14 cellular contexts compared by ENCODE assay signal in genomic region chr12:6368906-6369525, GRCh38. TPM values are rescaled to one million over a fixed set of nuclear protein-coding genes. Genes with fewer than 3 reads are reported as not detected.
DNase-seq lines count a peak whose midpoint lies in the region; ATAC-seq and TF ChIP-seq lines count a peak whose summit lies in the region.
"Had no signal": no experiment of that assay in that cellular context is flagged by ENCODE, and none has a peak within 500 bp of the region (broad histone marks: within the 10 kb centered on the region; RNA-seq: fewer than 3 reads in every experiment).

No MANE protein-coding gene starts in this region.

- H3K4me3 ChIP-seq in lower lobe of right lung (no peak overlapping the region), transverse colon (no peak overlapping the region), left lung (no peak overlapping the region)

- no peak overlapping the region for H3K4me3 Mint-ChIP-seq in activated naive CD4-positive, alpha-beta T cell treated with anti-CD3 and anti-CD28 coated beads, Interleukin-2, amount 50 U/mL, for 24 hours
- no peak overlapping the region for H3K4me3 Mint-ChIP-seq in activated CD8-positive, alpha-beta T cell treated with anti-CD3 and anti-CD28 coated beads, Interleukin-2, amount 10 ng/mL, durations not matched to agents 7 days and 5 days
- H3K4me3 Mint-ChIP-seq: activated CD4-positive, alpha-beta memory T cell treated with anti-CD3 and anti-CD28 coated beads for 36 hours; memory B cell had no signal

- H3K36me3 ChIP-seq in lower lobe of right lung (no peaks in the 10 kb centered on the region), transverse colon (no peaks in the 10 kb centered on the region), left lung (no peaks in the 10 kb centered on the region)

- no peaks in the 10 kb centered on the region for H3K9me3 Mint-ChIP-seq in activated naive CD4-positive, alpha-beta T cell treated with anti-CD3 and anti-CD28 coated beads, Interleukin-2, amount 50 U/mL, for 24 hours
- no peaks in the 10 kb centered on the region for H3K9me3 Mint-ChIP-seq in activated CD8-positive, alpha-beta T cell treated with anti-CD3 and anti-CD28 coated beads, Interleukin-2, amount 10 ng/mL, durations not matched to agents 7 days and 5 days (ENCODE audit: insufficient read depth)
- H3K9me3 Mint-ChIP-seq: activated CD4-positive, alpha-beta memory T cell treated with anti-CD3 and anti-CD28 coated beads for 36 hours had no signal

- no peak for DNase-seq in activated naive CD4-positive, alpha-beta T cell treated with Interleukin-2 at 50 U/mL for 16 hours
- DNase-seq in activated CD8-positive, alpha-beta T cell treated with anti-CD3 and anti-CD28 coated beads, Interleukin-2, amount 10 ng/mL, durations not matched to agents 7 days and 5 days: no peak
- peak; percentile 30 for DNase-seq in lower lobe of right lung
- DNase-seq in transverse colon: no peak
- no peak for DNase-seq in LoVo (ENCODE audit: low spot score)
- DNase-seq in left lung: no peak
- no peak for DNase-seq in foreskin melanocyte
- DNase-seq: amniotic stem cell; effector CD8-positive, alpha-beta T cell; NCI-H1930; retina had no signal

- no peaks in the 10 kb centered on the region for H3K36me3 Mint-ChIP-seq in activated naive CD4-positive, alpha-beta T cell treated with anti-CD3 and anti-CD28 coated beads, Interleukin-2, amount 50 U/mL, for 24 hours
- H3K36me3 Mint-ChIP-seq in activated CD8-positive, alpha-beta T cell treated with anti-CD3 and anti-CD28 coated beads, Interleukin-2, amount 10 ng/mL, durations not matched to agents 7 days and 5 days (ENCODE audit: low read depth): no peaks in the 10 kb centered on the region
- H3K36me3 Mint-ChIP-seq: activated CD4-positive, alpha-beta memory T cell treated with anti-CD3 and anti-CD28 coated beads for 36 hours; memory B cell had no signal

- no peak for TF ChIP-seq EP300 in transverse colon (IDR thresholded peaks at IDR 0.05; ENCODE audit: low read depth)

- peaks cover 69% of the 10 kb centered on the region for H3K4me1 ChIP-seq in lower lobe of right lung
- H3K4me1 ChIP-seq in transverse colon: peaks cover 10 to 75% (median 38%) of the 10 kb centered on the region in 4 donors
- peaks cover 19 to 74% of the 10 kb centered on the region in 2 donors for H3K4me1 ChIP-seq in left lung

- intact Hi-C loops in lower lobe of right lung (cut with DNase I) (loop anchor here (5.0 kb wide), 1 partner anchor 37 kb away; no protein-coding TSS in a partner anchor), transverse colon (cut with DNase I; ENCODE audit: low total_unique reads) (no loop called here), left lung (cut with DNase I) (no loop called here)

- no peak for ATAC-seq in activated CD8-positive, alpha-beta T cell treated with anti-CD3 and anti-CD28 coated beads, Interleukin-2, amount 10 ng/mL, durations not matched to agents 7 days and 5 days
- no peak for ATAC-seq in lower lobe of right lung
- no peak for ATAC-seq in left lung

- peak overlapping the region; percentile 8 for H3K27ac Mint-ChIP-seq in activated naive CD4-positive, alpha-beta T cell treated with anti-CD3 and anti-CD28 coated beads, Interleukin-2, amount 50 U/mL, for 24 hours
- H3K27ac Mint-ChIP-seq in activated CD8-positive, alpha-beta T cell treated with anti-CD3 and anti-CD28 coated beads, Interleukin-2, amount 10 ng/mL, durations not matched to agents 7 days and 5 days: peak overlapping the region; percentile 69
- H3K27ac Mint-ChIP-seq: activated CD4-positive, alpha-beta memory T cell treated with anti-CD3 and anti-CD28 coated beads for 36 hours; memory B cell had no signal

- H3K9me3 ChIP-seq in lower lobe of right lung: no peaks in the 10 kb centered on the region
- H3K9me3 ChIP-seq in transverse colon: no peaks in the 10 kb centered on the region
- H3K9me3 ChIP-seq in left lung: no peaks in the 10 kb centered on the region

- H3K27me3 ChIP-seq in lower lobe of right lung (ENCODE audit: low read depth) (no peaks in the 10 kb centered on the region), transverse colon (no peaks in the 10 kb centered on the region), left lung (no peaks in the 10 kb centered on the region)

- POLR2A ChIA-PET in activated CD8-positive, alpha-beta T cell treated with anti-CD3 and anti-CD28 coated beads, Interleukin-2, amount 10 ng/mL, durations not matched to agents 7 days and 5 days (lab: Charles Lee): interaction anchor here (1.2 kb wide), 1 partner anchor 23 kb away, joined by 3 read pairs; no protein-coding TSS in a partner anchor

- in situ Hi-C loops in transverse colon (cut with MboI; ENCODE audit: low pct_ligation_motif_present in 1 of 4, low pct_unique_long_range_greater_than_20kb in 1 of 4, low sequenced_read_pairs in 3 of 4): no loop called here

- peaks cover 32% of the 10 kb centered on the region for H3K4me1 Mint-ChIP-seq in activated naive CD4-positive, alpha-beta T cell treated with anti-CD3 and anti-CD28 coated beads, Interleukin-2, amount 50 U/mL, for 24 hours
- H3K4me1 Mint-ChIP-seq in activated CD8-positive, alpha-beta T cell treated with anti-CD3 and anti-CD28 coated beads, Interleukin-2, amount 10 ng/mL, durations not matched to agents 7 days and 5 days (ENCODE audit: low read depth): peaks cover 52% of the 10 kb centered on the region

- no peak for TF ChIP-seq POLR2A in transverse colon (IDR thresholded peaks at IDR 0.05)

- H3K27ac ChIP-seq in lower lobe of right lung (peak overlapping the region; percentile 49), transverse colon (peak overlapping the region; percentile 31 to 93 (median 72)), left lung (peak overlapping the region in 1 of 2 donors; percentile 86)

- WGBS in transverse colon (ENCODE audit: low coverage in 1 of 2), 2 donors: 82 to 85% methylated on average over 6 to 9 of the region's 9 CpGs

- H3K27me3 Mint-ChIP-seq in activated naive CD4-positive, alpha-beta T cell treated with anti-CD3 and anti-CD28 coated beads, Interleukin-2, amount 50 U/mL, for 24 hours: no peaks in the 10 kb centered on the region
- H3K27me3 Mint-ChIP-seq in activated CD8-positive, alpha-beta T cell treated with anti-CD3 and anti-CD28 coated beads, Interleukin-2, amount 10 ng/mL, durations not matched to agents 7 days and 5 days (ENCODE audit: low read depth): no peaks in the 10 kb centered on the region
- H3K27me3 Mint-ChIP-seq: activated CD4-positive, alpha-beta memory T cell treated with anti-CD3 and anti-CD28 coated beads for 36 hours had no signal

- CTCF ChIA-PET in activated CD8-positive, alpha-beta T cell treated with anti-CD3 and anti-CD28 coated beads, Interleukin-2, amount 10 ng/mL, durations not matched to agents 7 days and 5 days (lab: Charles Lee): interaction anchor here (1.0 to 7.3 kb wide), 4 partner anchors 27 to 46 kb away, joined by 3 to 176 read pairs (median 5); partner anchors contain the start of gene TNFRSF1A

- TF ChIP-seq CTCF in lower lobe of right lung (IDR thresholded peaks at IDR 0.05) (no peak), transverse colon (IDR thresholded peaks at IDR 0.05) (no peak), left lung (IDR thresholded peaks at IDR 0.05) (no peak)

RNA-seq across cellular contexts. Expression of gene SCNN1A, which starts 6.3 kb away (rescaled TPM):
- 1 to 10 TPM in 1 of 2 experiments, under 1 TPM in 1; 0.47 to 1.5 TPM for total RNA-seq in activated CD8-positive, alpha-beta T cell treated with anti-CD3 and anti-CD28 coated beads, Interleukin-2, amount 10 ng/mL, durations not matched to agents 7 days and 5 days
- total RNA-seq in lower lobe of right lung (156 TPM), transverse colon (100 to 1,000 TPM; 151 to 757 (median 502) TPM), left lung (100 to 1,000 TPM; 196 to 212 TPM)

RNA-seq across cellular contexts. Expression of gene LTBR, which starts 14.9 kb away (rescaled TPM):
- total RNA-seq in activated CD8-positive, alpha-beta T cell treated with anti-CD3 and anti-CD28 coated beads, Interleukin-2, amount 10 ng/mL, durations not matched to agents 7 days and 5 days: under 1 TPM in 1 of 2 experiments, not detected in 1; 0.34 TPM
- total RNA-seq in lower lobe of right lung: 122 TPM
- 100 to 1,000 TPM; 148 to 367 (median 208) TPM for total RNA-seq in transverse colon
- 100 to 1,000 TPM; 149 to 153 TPM for total RNA-seq in left lung

RNA-seq across cellular contexts. Expression of gene TNFRSF1A, which starts 27.1 kb away (rescaled TPM):
- 10 to 100 TPM; 58.8 to 63.4 TPM for total RNA-seq in activated CD8-positive, alpha-beta T cell treated with anti-CD3 and anti-CD28 coated beads, Interleukin-2, amount 10 ng/mL, durations not matched to agents 7 days and 5 days
- 165 TPM for total RNA-seq in lower lobe of right lung
- 100 to 1,000 TPM; 229 to 317 (median 258) TPM for total RNA-seq in transverse colon
- total RNA-seq in left lung: 100 to 1,000 TPM; 155 to 211 TPM

RNA-seq across cellular contexts. Expression of gene PLEKHG6, which starts 58.5 kb away (rescaled TPM):
- under 1 TPM in 1 of 2 experiments, not detected in 1; 0.47 TPM for total RNA-seq in activated CD8-positive, alpha-beta T cell treated with anti-CD3 and anti-CD28 coated beads, Interleukin-2, amount 10 ng/mL, durations not matched to agents 7 days and 5 days
- total RNA-seq in lower lobe of right lung (2.9 TPM), transverse colon (100 to 1,000 TPM; 142 to 373 (median 198) TPM), left lung (1 to 10 TPM; 2.0 to 4.2 TPM)
- total RNA-seq: activated CD4-positive, alpha-beta memory T cell treated with anti-CD3 and anti-CD28 coated beads for 36 hours had no signal

Comparison
In these comparisons a context has a peak if more than half of its experiments do, and no peak if none do; other contexts are left out.
1. RNA of gene SCNN1A, which starts 6.3 kb away (total RNA-seq): 151 to 757 TPM in transverse colon, 196 to 212 TPM in left lung and 156 TPM in lower lobe of right lung (single experiment); 0.47 to 1.5 TPM in activated CD8-positive, alpha-beta T cell treated with anti-CD3 and anti-CD28 coated beads, Interleukin-2, amount 10 ng/mL, durations not matched to agents 7 days and 5 days; every median in the first group is over 10 times any median in the second.
2. RNA of gene LTBR, which starts 14.9 kb away (total RNA-seq): 148 to 367 TPM in transverse colon, 149 to 153 TPM in left lung and 122 TPM in lower lobe of right lung (single experiment); 0.34 TPM in activated CD8-positive, alpha-beta T cell treated with anti-CD3 and anti-CD28 coated beads, Interleukin-2, amount 10 ng/mL, durations not matched to agents 7 days and 5 days; every median in the first group is over 10 times any median in the second.